In the genomic region with DNA sequence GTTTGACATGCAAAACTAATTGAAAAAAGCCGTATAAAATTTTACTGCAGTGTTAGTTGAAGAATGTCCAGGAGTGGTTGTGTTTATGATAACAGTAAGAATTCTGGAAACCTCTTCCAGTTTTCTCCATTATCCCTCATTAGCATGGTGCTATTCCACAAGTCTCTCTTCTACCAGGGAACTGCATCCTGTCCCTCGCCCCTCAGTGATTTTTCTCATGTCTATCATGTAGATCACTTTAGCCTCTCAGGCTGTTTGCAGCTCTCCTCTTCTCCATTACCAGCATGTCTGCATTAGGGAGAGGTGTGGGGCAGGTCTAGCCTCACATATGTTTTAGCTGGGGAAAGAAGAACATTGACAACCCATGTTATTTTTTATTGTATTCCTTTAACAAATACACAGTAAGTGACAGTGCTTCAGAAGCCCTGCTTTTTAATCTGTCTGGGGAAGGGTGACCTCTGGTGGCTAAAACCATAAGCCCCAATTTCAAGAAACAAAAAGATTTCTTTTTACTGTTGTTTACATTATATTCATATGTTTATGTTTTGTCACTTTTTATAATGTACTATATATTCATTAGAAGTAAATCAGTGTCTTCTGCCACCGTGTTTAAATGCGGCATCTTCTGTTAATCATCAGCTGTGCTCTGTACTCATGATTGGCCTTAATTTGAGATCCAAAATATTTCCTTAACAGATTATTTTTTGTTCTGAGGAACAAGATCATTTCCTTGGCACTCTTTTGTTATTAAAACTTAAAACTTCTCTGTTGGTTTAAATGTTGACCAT, we compare ENCODE assay signal across 8 cellular contexts.
DNase-seq lines count a peak whose midpoint lies in the region; ATAC-seq, FAIRE-seq and TF ChIP-seq lines count a peak whose summit lies in the region.

No MANE protein-coding gene starts in this region.

- no peaks in the 10 kb centered on the region for H3K9me2 ChIP-seq in neural cell (ENCODE audit: insufficient read depth, low read length)

- H3K27ac ChIP-seq in neural cell (ENCODE audit: low read length), result no peak overlapping the region

- no peak overlapping the region for H3K4me2 ChIP-seq in neural cell (ENCODE audit: low read length)

- FAIRE-seq in D721Med (lab: Jason Lieb, UNC), result no peak

- no peaks in the 10 kb centered on the region for H3K36me3 ChIP-seq in neural cell (ENCODE audit: insufficient read depth, low read length)

- TF ChIP-seq CTCF in D721Med (IDR thresholded peaks at IDR 0.05; ENCODE audit: insufficient read depth, missing control alignments) (peak; percentile 75), HFF-Myc (IDR thresholded peaks at IDR 0.05; ENCODE audit: low read depth, low read length, missing control alignments) (peak; percentile 67), neural cell (IDR thresholded peaks at IDR 0.05; ENCODE audit: poor library complexity, severe bottlenecking) (peak; percentile 88)

- DNase-seq in D721Med (ENCODE audit: insufficient read length, low spot score), result no peak
- DNase-seq in HFF-Myc (ENCODE audit: extremely low read depth, low read depth), result peak; percentile 27
- DNase-seq in SHP77 treated with DMSO at 0.1 percent for 48 hours (lab: John Stamatoyannopoulos, UW), result peak; percentile 42
- peak; percentile 45 for DNase-seq in fibroblast of gingiva (ENCODE audit: low read depth)
- DNase-seq in hepatic stellate cell (ENCODE audit: low spot score), result no peak

- ATAC-seq in HG03469 (IDR thresholded peaks at IDR 0.05; ENCODE audit: unreplicated experiment) (no peak), GM19452 (IDR thresholded peaks at IDR 0.05; ENCODE audit: unreplicated experiment) (no peak)

- H3K4me3 ChIP-seq in HFF-Myc (replicated peaks; ENCODE audit: low read depth, low read length) (no peak overlapping the region), neural cell (ENCODE audit: low read length) (no peak overlapping the region)

- no peak overlapping the region for H2AFZ ChIP-seq in neural cell (ENCODE audit: low read depth, low read length)

- H3K27me3 ChIP-seq in neural cell (ENCODE audit: insufficient read depth, low read depth, low read length), result no peaks in the 10 kb centered on the region

- TF ChIP-seq EP300 in neural cell (conservative IDR thresholded peaks at IDR 0.05; ENCODE audit: poor library complexity, severe bottlenecking), result no peak

- H3K79me2 ChIP-seq in neural cell (replicated peaks; ENCODE audit: insufficient read depth, low read length), result peaks cover 7% of the 10 kb centered on the region

- no peaks in the 10 kb centered on the region for H3F3A ChIP-seq in neural cell (ENCODE audit: insufficient read depth, low read length, poor library complexity, severe bottlenecking)

- TF ChIP-seq RAD21 in neural cell (conservative IDR thresholded peaks at IDR 0.05), result peak; percentile 85

- no peaks in the 10 kb centered on the region for H3K9me3 ChIP-seq in neural cell (ENCODE audit: low read length)

- H3K9ac ChIP-seq in neural cell (ENCODE audit: low read length), result no peak overlapping the region

- H4K20me1 ChIP-seq in neural cell (ENCODE audit: insufficient read depth), result no peaks in the 10 kb centered on the region

TF ChIP-seq in neural cell, 6 proteins besides CTCF, POLR2A, EP300 and RAD21:
- TF ChIP-seq SMC3 (conservative IDR thresholded peaks at IDR 0.05; ENCODE audit: poor library complexity) (peak; percentile 93), POLR2AphosphoS5 (IDR thresholded peaks at IDR 0.05) (no peak)
- TF ChIP-seq, protein P1, sequence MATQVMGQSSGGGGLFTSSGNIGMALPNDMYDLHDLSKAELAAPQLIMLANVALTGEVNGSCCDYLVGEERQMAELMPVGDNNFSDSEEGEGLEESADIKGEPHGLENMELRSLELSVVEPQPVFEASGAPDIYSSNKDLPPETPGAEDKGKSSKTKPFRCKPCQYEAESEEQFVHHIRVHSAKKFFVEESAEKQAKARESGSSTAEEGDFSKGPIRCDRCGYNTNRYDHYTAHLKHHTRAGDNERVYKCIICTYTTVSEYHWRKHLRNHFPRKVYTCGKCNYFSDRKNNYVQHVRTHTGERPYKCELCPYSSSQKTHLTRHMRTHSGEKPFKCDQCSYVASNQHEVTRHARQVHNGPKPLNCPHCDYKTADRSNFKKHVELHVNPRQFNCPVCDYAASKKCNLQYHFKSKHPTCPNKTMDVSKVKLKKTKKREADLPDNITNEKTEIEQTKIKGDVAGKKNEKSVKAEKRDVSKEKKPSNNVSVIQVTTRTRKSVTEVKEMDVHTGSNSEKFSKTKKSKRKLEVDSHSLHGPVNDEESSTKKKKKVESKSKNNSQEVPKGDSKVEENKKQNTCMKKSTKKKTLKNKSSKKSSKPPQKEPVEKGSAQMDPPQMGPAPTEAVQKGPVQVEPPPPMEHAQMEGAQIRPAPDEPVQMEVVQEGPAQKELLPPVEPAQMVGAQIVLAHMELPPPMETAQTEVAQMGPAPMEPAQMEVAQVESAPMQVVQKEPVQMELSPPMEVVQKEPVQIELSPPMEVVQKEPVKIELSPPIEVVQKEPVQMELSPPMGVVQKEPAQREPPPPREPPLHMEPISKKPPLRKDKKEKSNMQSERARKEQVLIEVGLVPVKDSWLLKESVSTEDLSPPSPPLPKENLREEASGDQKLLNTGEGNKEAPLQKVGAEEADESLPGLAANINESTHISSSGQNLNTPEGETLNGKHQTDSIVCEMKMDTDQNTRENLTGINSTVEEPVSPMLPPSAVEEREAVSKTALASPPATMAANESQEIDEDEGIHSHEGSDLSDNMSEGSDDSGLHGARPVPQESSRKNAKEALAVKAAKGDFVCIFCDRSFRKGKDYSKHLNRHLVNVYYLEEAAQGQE (IDR thresholded peaks at IDR 0.05; ENCODE audit: borderline replicate concordance), result no peak

Comparison
In these comparisons a context has a peak if more than half of its experiments do, and no peak if none do; other contexts are left out.
1. DNase-seq: peak in HFF-Myc (single experiment), SHP77 treated with DMSO at 0.1 percent for 48 hours (single experiment) and fibroblast of gingiva (single experiment); none in D721Med (single experiment) and hepatic stellate cell (single experiment).
2. Peak in every context shown above with its lines, with median percentiles within 50 percentile points of each other: CTCF ChIP-seq.